In genomic region chr7:157764946-157765537, GRCh38 we compare ENCODE assay signal across 1 cellular context.
TF ChIP-seq lines count a peak whose summit lies in the region.

No MANE protein-coding gene starts in this region.

TF ChIP-seq in H1, 55 proteins besides CTCF, POLR2A, EP300 and RAD21 (continued from another document):
- no peak for TF ChIP-seq RNF2 (IDR thresholded peaks at IDR 0.05; ENCODE audit: borderline replicate concordance, low read depth, low read length, missing control alignments, poor library complexity, severe bottlenecking)
- TF ChIP-seq BCL11A (IDR thresholded peaks at IDR 0.05; ENCODE audit: low read depth in 2 of 2, low read length in 2 of 2) = no peak
- TF ChIP-seq SP1 (IDR thresholded peaks at IDR 0.05; ENCODE audit: low read depth, low read length) = no peak
- TF ChIP-seq KDM5A (IDR thresholded peaks at IDR 0.05; ENCODE audit: low read length) = no peak
- TF ChIP-seq CTBP2 (IDR thresholded peaks at IDR 0.05; ENCODE audit: borderline replicate concordance, insufficient read depth, insufficient read length, low read length) = no peak
- TF ChIP-seq JUN (IDR thresholded peaks at IDR 0.05; ENCODE audit: low read depth, low read length) = no peak
- TF ChIP-seq CREB1 (IDR thresholded peaks at IDR 0.05) = no peak
